Comparison of ENCODE assay signal across 29 cellular contexts in the genomic region with DNA sequence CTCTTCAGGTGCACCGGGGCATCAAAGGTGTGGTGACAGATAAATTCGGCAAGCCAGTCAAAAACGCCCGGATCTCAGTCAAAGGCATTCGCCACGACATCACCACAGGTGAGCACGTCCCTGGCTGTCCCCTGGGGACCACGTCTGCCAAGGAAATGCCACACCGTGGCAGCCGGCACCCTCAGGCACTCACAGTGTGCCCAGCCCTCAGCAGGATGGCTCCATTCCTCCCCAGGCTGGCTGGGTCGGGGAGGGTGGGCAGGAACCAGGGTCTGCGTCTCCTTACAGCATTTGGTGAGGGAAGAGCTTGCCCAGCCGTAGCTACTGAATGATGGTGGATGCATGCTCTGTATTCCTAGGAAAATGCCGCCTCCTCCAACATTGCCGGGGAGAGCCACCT. TPM values are rescaled to one million over a fixed set of nuclear protein-coding genes. Genes with fewer than 3 reads are reported as not detected.
"Had no signal": no experiment of that assay in that cellular context is flagged by ENCODE, and none has a peak within 500 bp of the region (broad histone marks: within the 10 kb centered on the region; RNA-seq: fewer than 3 reads in every experiment).

No MANE protein-coding gene starts in this region.

- H3K4me3 ChIP-seq: esophagus squamous epithelium, heart right ventricle, lung, neural progenitor cell, testis, tibial artery had no signal

- ATAC-seq: effector memory CD8-positive, alpha-beta T cell; heart right ventricle; left colon; sciatic nerve; stimulated activated effector memory CD8-positive, alpha-beta T cell treated with anti-CD3 and anti-CD28 coated beads, Interleukin-12 subunit alpha, Interleukin-12 subunit beta, amount 100 ng/mL, for 72 hours had no signal

- H3K4me1 ChIP-seq: esophagus squamous epithelium, neural progenitor cell, testis, tibial artery had no signal

- H3K36me3 ChIP-seq: esophagus squamous epithelium, heart right ventricle, neural progenitor cell, tibial artery had no signal

- H3K27ac Mint-ChIP-seq: effector memory CD8-positive, alpha-beta T cell; memory B cell; nephron; neural progenitor cell; stimulated activated effector memory CD8-positive, alpha-beta T cell treated with anti-CD3 and anti-CD28 coated beads, Interleukin-12 subunit alpha, Interleukin-12 subunit beta, amount 100 ng/mL, for 72 hours; type B pancreatic cell had no signal

- H3K27me3 ChIP-seq: neural progenitor cell, testis had no signal

- H3K36me3 Mint-ChIP-seq: memory B cell; neural progenitor cell; stimulated activated effector memory CD8-positive, alpha-beta T cell treated with anti-CD3 and anti-CD28 coated beads, Interleukin-12 subunit alpha, Interleukin-12 subunit beta, amount 100 ng/mL, for 72 hours; type B pancreatic cell had no signal

- H3K9me3 ChIP-seq: esophagus squamous epithelium, heart right ventricle, testis, tibial artery had no signal

- H3K9me3 Mint-ChIP-seq: effector memory CD8-positive, alpha-beta T cell; memory B cell; nephron; neural progenitor cell; stimulated activated effector memory CD8-positive, alpha-beta T cell treated with anti-CD3 and anti-CD28 coated beads, Interleukin-12 subunit alpha, Interleukin-12 subunit beta, amount 100 ng/mL, for 72 hours; type B pancreatic cell had no signal

- DNase-seq: cortex of kidney; effector memory CD8-positive, alpha-beta T cell; erythroblast; esophagus squamous epithelium; foreskin melanocyte; glutamatergic neuron; hippocampal formation; left colon; nucleus accumbens; retina; stimulated activated CD4-positive, alpha-beta T cell treated with anti-CD3 and anti-CD28 coated beads, Interleukin-2, amount 100 ng/mL, for 24 hours; stimulated activated CD4-positive, alpha-beta T cell treated with anti-CD3 and anti-CD28 coated beads, Interleukin-4, amount 100 ng/mL, for 24 hours; stimulated activated naive CD4-positive, alpha-beta T cell treated with Interleukin-2 at 50 U/mL for 16 hours; substantia nigra; testis had no signal

- H2AFZ ChIP-seq: neural progenitor cell had no signal

- H3K4me2 ChIP-seq: neural progenitor cell had no signal

- H3K9ac ChIP-seq: neural progenitor cell had no signal

- H3K4me3 Mint-ChIP-seq: effector memory CD8-positive, alpha-beta T cell; memory B cell; nephron; neural progenitor cell; stimulated activated effector memory CD8-positive, alpha-beta T cell treated with anti-CD3 and anti-CD28 coated beads, Interleukin-12 subunit alpha, Interleukin-12 subunit beta, amount 100 ng/mL, for 72 hours; type B pancreatic cell had no signal

- H3K27ac ChIP-seq: esophagus squamous epithelium, heart right ventricle, neural progenitor cell, testis, tibial artery had no signal

- H3K4me1 Mint-ChIP-seq: memory B cell; neural progenitor cell; stimulated activated effector memory CD8-positive, alpha-beta T cell treated with anti-CD3 and anti-CD28 coated beads, Interleukin-12 subunit alpha, Interleukin-12 subunit beta, amount 100 ng/mL, for 72 hours had no signal

- H3K27me3 Mint-ChIP-seq: memory B cell, type B pancreatic cell had no signal

RNA-seq across cellular contexts. Expression of a gene that starts 25.9 kb away (rescaled TPM):
- total RNA-seq: dermis microvascular lymphatic vessel endothelial cell, mononuclear cell, pulmonary artery endothelial cell had no signal

RNA-seq across cellular contexts. Expression of a gene that starts 38.2 kb away (rescaled TPM):
- total RNA-seq: dermis microvascular lymphatic vessel endothelial cell, kidney epithelial cell, liver, mononuclear cell, pulmonary artery endothelial cell had no signal
- polyA plus RNA-seq: liver had no signal
